Comparison of ENCODE assay signal across 21 cellular contexts in the genomic region with DNA sequence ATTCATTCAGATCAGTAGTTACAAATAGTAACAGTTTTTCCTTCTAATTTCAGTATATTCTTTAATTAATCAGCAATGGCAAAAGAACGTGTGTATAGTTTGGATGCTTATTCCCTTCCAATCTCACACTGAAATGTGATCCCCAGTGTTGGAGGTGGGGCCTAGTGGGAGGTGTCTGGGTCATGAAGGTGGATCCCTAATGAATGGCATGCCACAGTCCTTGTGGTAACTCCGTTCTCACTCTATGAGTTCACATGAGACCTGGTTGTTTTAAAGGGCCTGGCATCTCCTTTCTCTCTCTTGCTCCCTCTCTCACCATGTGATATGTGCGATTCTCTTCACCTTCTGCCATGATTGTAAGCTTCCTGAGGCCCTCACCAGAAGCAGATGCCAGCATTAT. TPM values are rescaled to one million over a fixed set of nuclear protein-coding genes. Genes with fewer than 3 reads are reported as not detected.
"Had no signal": no experiment of that assay in that cellular context is flagged by ENCODE, and none has a peak within 500 bp of the region (broad histone marks: within the 10 kb centered on the region; RNA-seq: fewer than 3 reads in every experiment).

No MANE protein-coding gene starts in this region.

- ATAC-seq: activated CD4-positive, alpha-beta T cell treated with anti-CD3 and anti-CD28 coated beads for 36 hours; activated CD8-positive, alpha-beta T cell treated with anti-CD3 and anti-CD28 coated beads, Interleukin-2, amount 10 ng/mL, durations not matched to agents 7 days and 5 days; activated T-helper 17 cell treated with anti-CD3 and anti-CD28 coated beads, Interleukin-2, amount 50 U/mL, for 72 hours; esophagus mucosa; stimulated activated naive B cell treated with anti-CD40 and anti-IgM and Interleukin-4, amounts not matched to agents 10 μg/mL and 1 μg/mL and 100 μg/mL, for 72 hours had no signal

- H3K9me3 Mint-ChIP-seq: activated naive CD4-positive, alpha-beta T cell treated with anti-CD3 and anti-CD28 coated beads for 36 hours; activated T-helper 17 cell treated with anti-CD3 and anti-CD28 coated beads, Interleukin-2, amount 50 U/mL, for 72 hours; nephron progenitor cell had no signal

- H3K36me3 ChIP-seq: ascending aorta, thyroid gland had no signal

- H3K4me3 Mint-ChIP-seq: activated CD4-positive, alpha-beta T cell treated with anti-CD3 and anti-CD28 coated beads for 36 hours; activated CD8-positive, alpha-beta T cell treated with anti-CD3 and anti-CD28 coated beads, Interleukin-2, amount 10 ng/mL, durations not matched to agents 7 days and 5 days; activated naive CD4-positive, alpha-beta T cell treated with anti-CD3 and anti-CD28 coated beads for 36 hours; activated T-helper 17 cell treated with anti-CD3 and anti-CD28 coated beads, Interleukin-2, amount 50 U/mL, for 72 hours; nephron progenitor cell; stimulated activated naive B cell treated with anti-CD40 and anti-IgM and Interleukin-4, amounts not matched to agents 10 μg/mL and 1 μg/mL and 100 μg/mL, for 72 hours had no signal

- H3K4me3 ChIP-seq: ascending aorta, skin epidermis, thyroid gland had no signal

- H3K9me3 ChIP-seq: ascending aorta, thyroid gland had no signal

- H3K27me3 ChIP-seq: ascending aorta, thyroid gland had no signal

- DNase-seq: activated CD4-positive, alpha-beta T cell treated with anti-CD3 and anti-CD28 coated beads for 36 hours; activated CD8-positive, alpha-beta T cell treated with anti-CD3 and anti-CD28 coated beads, Interleukin-2, amount 10 ng/mL, durations not matched to agents 7 days and 5 days; activated naive CD4-positive, alpha-beta T cell treated with anti-CD3 and anti-CD28 coated beads for 36 hours; activated T-cell treated with anti-CD3 and anti-CD28 coated beads for 4 hours; hippocampal formation; kidney glomerular epithelial cell; nephron progenitor cell; occipital lobe; stimulated activated CD4-positive, alpha-beta T cell treated with anti-CD3 and anti-CD28 coated beads, Interleukin-15, amount 100 ng/mL, for 24 hours; stimulated activated CD4-positive, alpha-beta T cell treated with anti-CD3 and anti-CD28 coated beads, Interleukin-4, amount 100 ng/mL, for 1 hour; stimulated activated naive B cell treated with anti-CD40 and anti-IgM and Interleukin-4, amounts not matched to agents 10 μg/mL and 1 μg/mL and 100 μg/mL, for 72 hours; thyroid gland had no signal

- H3K4me1 Mint-ChIP-seq: activated CD4-positive, alpha-beta T cell treated with anti-CD3 and anti-CD28 coated beads for 36 hours; activated T-helper 17 cell treated with anti-CD3 and anti-CD28 coated beads, Interleukin-2, amount 50 U/mL, for 72 hours; stimulated activated naive B cell treated with anti-CD40 and anti-IgM and Interleukin-4, amounts not matched to agents 10 μg/mL and 1 μg/mL and 100 μg/mL, for 72 hours had no signal

- H3K36me3 Mint-ChIP-seq: stimulated activated naive B cell treated with anti-CD40 and anti-IgM and Interleukin-4, amounts not matched to agents 10 μg/mL and 1 μg/mL and 100 μg/mL, for 72 hours had no signal

- H3K4me1 ChIP-seq: ascending aorta had no signal

- H3K27ac Mint-ChIP-seq: activated CD4-positive, alpha-beta T cell treated with anti-CD3 and anti-CD28 coated beads for 36 hours; activated CD8-positive, alpha-beta T cell treated with anti-CD3 and anti-CD28 coated beads, Interleukin-2, amount 10 ng/mL, durations not matched to agents 7 days and 5 days; activated T-helper 17 cell treated with anti-CD3 and anti-CD28 coated beads, Interleukin-2, amount 50 U/mL, for 72 hours; nephron progenitor cell; stimulated activated naive B cell treated with anti-CD40 and anti-IgM and Interleukin-4, amounts not matched to agents 10 μg/mL and 1 μg/mL and 100 μg/mL, for 72 hours had no signal

- FAIRE-seq: endometrium had no signal

RNA-seq across cellular contexts. Expression of gene SYNDIG1L, which starts 18.9 kb away (rescaled TPM):
- total RNA-seq: activated CD4-positive, alpha-beta T cell treated with anti-CD3 and anti-CD28 coated beads for 36 hours; activated CD8-positive, alpha-beta T cell treated with anti-CD3 and anti-CD28 coated beads, Interleukin-2, amount 10 ng/mL, durations not matched to agents 7 days and 5 days; activated naive CD4-positive, alpha-beta T cell treated with anti-CD3 and anti-CD28 coated beads for 36 hours; activated T-helper 17 cell treated with anti-CD3 and anti-CD28 coated beads, Interleukin-2, amount 50 U/mL, for 72 hours; ascending aorta; chondrocyte; dermis microvascular lymphatic vessel endothelial cell; esophagus mucosa; T-helper 1 cell treated with Interleukin-12 subunit alpha and Interleukin-12 subunit beta and Interleukin-4 antibody, amounts not matched to agents 30 ng/mL and 1 ng/mL, for 36 hours; urinary bladder had no signal
